Comparison of ENCODE assay signal across 24 cellular contexts in genomic region chr9:127492616-127493015, GRCh38.
"Had no signal": no experiment of that assay in that cellular context is flagged by ENCODE, and none has a peak within 500 bp of the region (broad histone marks: within the 10 kb centered on the region; RNA-seq: fewer than 3 reads in every experiment).

No MANE protein-coding gene starts in this region.

- H3K27me3 ChIP-seq: body of pancreas, esophagus squamous epithelium, gastrocnemius medialis, pancreas, right atrium auricular region, upper lobe of right lung had no signal

- ATAC-seq: activated CD4-positive, CD25-positive, alpha-beta regulatory T cell treated with anti-CD3 and anti-CD28 coated beads, Interleukin-2, amount 50 U/mL, for 24 hours; activated CD8-positive, alpha-beta T cell treated with anti-CD3 and anti-CD28 coated beads, Interleukin-2, amount 10 ng/mL, durations not matched to agents 7 days and 5 days; activated naive CD8-positive, alpha-beta T cell treated with anti-CD3 and anti-CD28 coated beads, Interleukin-2, amount 50 U/mL, for 24 hours; body of pancreas; effector memory CD8-positive, alpha-beta T cell; gastrocnemius medialis; left cardiac atrium; mucosa of descending colon; naive thymus-derived CD4-positive, alpha-beta T cell; pancreas; psoas muscle; upper lobe of right lung had no signal

- H3K27ac ChIP-seq: body of pancreas, esophagus squamous epithelium, gastrocnemius medialis, pancreas, psoas muscle, upper lobe of right lung had no signal

- DNase-seq: activated CD4-positive, alpha-beta T cell treated with anti-CD3 and anti-CD28 coated beads, Interleukin-2, amount 10 ng/mL, durations not matched to agents 24 days and 14 days; activated CD8-positive, alpha-beta T cell treated with anti-CD3 and anti-CD28 coated beads, Interleukin-2, amount 10 ng/mL, durations not matched to agents 7 days and 5 days; activated gamma-delta T cell; activated naive CD4-positive, alpha-beta T cell treated with anti-CD3 and anti-CD28 coated beads, Interleukin-2, amount 50 U/mL, for 16 hours; activated naive CD8-positive, alpha-beta T cell treated with anti-CD3 and anti-CD28 coated beads, Interleukin-2, amount 50 U/mL, for 24 hours; body of pancreas; effector memory CD8-positive, alpha-beta T cell; esophagus squamous epithelium; gastrocnemius medialis; head of caudate nucleus; islet precursor cell; left cardiac atrium; mesendoderm; mucosa of descending colon; naive thymus-derived CD4-positive, alpha-beta T cell; psoas muscle; stimulated activated CD4-positive, alpha-beta T cell treated with anti-CD3 and anti-CD28 coated beads, Interleukin-4, amount 100 ng/mL, for 24 hours; stimulated activated naive CD4-positive, alpha-beta T cell treated with Interleukin-2 at 50 U/mL for 16 hours; upper lobe of right lung had no signal

- H3K9me3 Mint-ChIP-seq: activated CD4-positive, alpha-beta T cell treated with anti-CD3 and anti-CD28 coated beads, Interleukin-2, amount 10 ng/mL, durations not matched to agents 24 days and 14 days; activated naive CD8-positive, alpha-beta T cell treated with anti-CD3 and anti-CD28 coated beads, Interleukin-2, amount 50 U/mL, for 24 hours; activated T-helper 1 cell treated with anti-CD3 and anti-CD28 coated beads, Interleukin-12 subunit alpha, Interleukin-12 subunit beta, Interleukin-2, Interleukin-4 antibody, amounts not matched to agents 30 ng/mL and 10 ng/mL and 1 ng/mL, durations not matched to agents 14 hours and 24 hours and 36 hours; effector memory CD8-positive, alpha-beta T cell; naive thymus-derived CD4-positive, alpha-beta T cell; T-helper 2 cell treated with Interferon-gamma antibody and Interleukin-4, amounts not matched to agents 5 μg/mL and 100 μg/mL, for 36 hours had no signal

- H3K4me1 Mint-ChIP-seq: activated naive CD8-positive, alpha-beta T cell treated with anti-CD3 and anti-CD28 coated beads, Interleukin-2, amount 50 U/mL, for 24 hours; naive thymus-derived CD4-positive, alpha-beta T cell had no signal

- H3K27ac Mint-ChIP-seq: activated CD4-positive, alpha-beta T cell treated with anti-CD3 and anti-CD28 coated beads, Interleukin-2, amount 10 ng/mL, durations not matched to agents 24 days and 14 days; activated naive CD8-positive, alpha-beta T cell treated with anti-CD3 and anti-CD28 coated beads, Interleukin-2, amount 50 U/mL, for 24 hours; activated T-helper 1 cell treated with anti-CD3 and anti-CD28 coated beads, Interleukin-12 subunit alpha, Interleukin-12 subunit beta, Interleukin-2, Interleukin-4 antibody, amounts not matched to agents 30 ng/mL and 10 ng/mL and 1 ng/mL, durations not matched to agents 14 hours and 24 hours and 36 hours; effector memory CD8-positive, alpha-beta T cell; naive thymus-derived CD4-positive, alpha-beta T cell; T-helper 2 cell treated with Interferon-gamma antibody and Interleukin-4, amounts not matched to agents 5 μg/mL and 100 μg/mL, for 36 hours had no signal

- H3K4me1 ChIP-seq: gastrocnemius medialis, psoas muscle had no signal

- H3K9me3 ChIP-seq: body of pancreas, esophagus squamous epithelium, gastrocnemius medialis, mucosa of descending colon, pancreas, psoas muscle, right atrium auricular region, upper lobe of right lung had no signal

- H3K27me3 Mint-ChIP-seq: activated CD4-positive, alpha-beta T cell treated with anti-CD3 and anti-CD28 coated beads, Interleukin-2, amount 10 ng/mL, durations not matched to agents 24 days and 14 days; activated naive CD8-positive, alpha-beta T cell treated with anti-CD3 and anti-CD28 coated beads, Interleukin-2, amount 50 U/mL, for 24 hours; effector memory CD8-positive, alpha-beta T cell; naive thymus-derived CD4-positive, alpha-beta T cell had no signal

- H3K4me3 ChIP-seq: body of pancreas, esophagus squamous epithelium, gastrocnemius medialis, mucosa of descending colon, pancreas, psoas muscle, right atrium auricular region, upper lobe of right lung had no signal

- H3K4me3 Mint-ChIP-seq: activated CD4-positive, alpha-beta T cell treated with anti-CD3 and anti-CD28 coated beads, Interleukin-2, amount 10 ng/mL, durations not matched to agents 24 days and 14 days; activated CD8-positive, alpha-beta T cell treated with anti-CD3 and anti-CD28 coated beads, Interleukin-2, amount 10 ng/mL, durations not matched to agents 7 days and 5 days; activated naive CD8-positive, alpha-beta T cell treated with anti-CD3 and anti-CD28 coated beads, Interleukin-2, amount 50 U/mL, for 24 hours; activated T-helper 1 cell treated with anti-CD3 and anti-CD28 coated beads, Interleukin-12 subunit alpha, Interleukin-12 subunit beta, Interleukin-2, Interleukin-4 antibody, amounts not matched to agents 30 ng/mL and 10 ng/mL and 1 ng/mL, durations not matched to agents 14 hours and 24 hours and 36 hours; effector memory CD8-positive, alpha-beta T cell; naive thymus-derived CD4-positive, alpha-beta T cell; T-helper 2 cell treated with Interferon-gamma antibody and Interleukin-4, amounts not matched to agents 5 μg/mL and 100 μg/mL, for 36 hours had no signal
